In the genomic region with DNA sequence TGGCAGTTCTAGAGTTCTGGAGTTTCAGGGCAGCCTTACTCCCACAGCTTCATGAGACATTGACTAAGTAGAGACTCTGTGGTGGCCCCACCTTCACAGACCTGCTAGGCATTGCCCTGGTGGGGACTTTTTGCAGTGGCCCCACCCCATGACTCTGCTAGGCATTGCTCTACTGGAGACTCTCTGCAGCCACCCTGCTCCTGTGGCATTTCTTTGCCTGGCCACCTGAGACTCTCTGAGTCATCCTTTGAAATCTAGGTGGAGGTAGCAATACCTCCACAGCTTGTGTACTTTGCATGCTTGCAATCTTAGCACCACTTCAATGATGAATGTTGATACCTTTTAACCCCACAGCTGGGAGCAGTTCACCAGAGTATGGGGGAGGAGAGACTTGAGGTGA, we compare ENCODE assay signal across 21 cellular contexts.
"Had no signal": no experiment of that assay in that cellular context is flagged by ENCODE, and none has a peak within 500 bp of the region (broad histone marks: within the 10 kb centered on the region; RNA-seq: fewer than 3 reads in every experiment).

No MANE protein-coding gene starts in this region.

- H3K9ac ChIP-seq: parathyroid adenoma had no signal

- H3K27me3 Mint-ChIP-seq: dendritic cell treated with granulocyte-macrophage colony-stimulating factor and Interleukin-4, amounts not matched to agents 40 ng/mL and 50 ng/mL, for 4 days had no signal

- ATAC-seq: gastroesophageal sphincter; left cardiac atrium; left ventricle myocardium superior; right lobe of liver; stimulated activated memory B cell treated with anti-CD40 and anti-IgM and Interleukin-4, amounts not matched to agents 10 μg/mL and 1 μg/mL and 100 μg/mL, for 72 hours had no signal

- H3K79me2 ChIP-seq: parathyroid adenoma had no signal

- H3K36me3 Mint-ChIP-seq: immature natural killer cell; naive B cell; stimulated activated memory B cell treated with anti-CD40 and anti-IgM and Interleukin-4, amounts not matched to agents 10 μg/mL and 1 μg/mL and 100 μg/mL, for 72 hours had no signal

- H3K36me3 ChIP-seq: gastroesophageal sphincter, prostate gland, right lobe of liver, tibial artery, upper lobe of left lung, uterus had no signal

- H3K27me3 ChIP-seq: gastroesophageal sphincter, right lobe of liver, tibial artery, upper lobe of left lung, uterus had no signal

- DNase-seq: glutamatergic neuron; immature natural killer cell; left cardiac atrium; left ventricle myocardium superior; mesenchymal stem cell; naive B cell; retina; right lobe of liver; stimulated activated CD4-positive, alpha-beta T cell treated with anti-CD3 and anti-CD28 coated beads, Interleukin-4, amount 100 ng/mL, for 1 hour; stimulated activated CD8-positive, alpha-beta memory T cell treated with anti-CD3 and anti-CD28 coated beads, Interleukin-4, amount 100 ng/mL, for 48 hours; tibial artery; upper lobe of left lung; uterus had no signal

- H3K27ac ChIP-seq: gastroesophageal sphincter, parathyroid adenoma, prostate gland, right lobe of liver, tibial artery, upper lobe of left lung, uterus had no signal

- H3K9me3 ChIP-seq: gastroesophageal sphincter, prostate gland, right lobe of liver, upper lobe of left lung, uterus had no signal

- H3K4me1 Mint-ChIP-seq: immature natural killer cell; naive B cell; nephron; stimulated activated memory B cell treated with anti-CD40 and anti-IgM and Interleukin-4, amounts not matched to agents 10 μg/mL and 1 μg/mL and 100 μg/mL, for 72 hours had no signal

- H3K4me3 ChIP-seq: gastroesophageal sphincter, lung, prostate gland, right lobe of liver, tibial artery, upper lobe of left lung, uterus had no signal

- H2AFZ ChIP-seq: parathyroid adenoma had no signal

- H3K4me1 ChIP-seq: gastroesophageal sphincter, parathyroid adenoma, prostate gland, right lobe of liver, tibial artery, upper lobe of left lung, uterus had no signal

- H3K4me3 Mint-ChIP-seq: dendritic cell treated with granulocyte-macrophage colony-stimulating factor and Interleukin-4, amounts not matched to agents 40 ng/mL and 50 ng/mL, for 4 days; immature natural killer cell; naive B cell; nephron; stimulated activated memory B cell treated with anti-CD40 and anti-IgM and Interleukin-4, amounts not matched to agents 10 μg/mL and 1 μg/mL and 100 μg/mL, for 72 hours; stimulated activated naive CD8-positive, alpha-beta T cell treated with anti-CD3 and anti-CD28 coated beads, Interleukin-15, Interleukin-2, amounts not matched to agents 100 ng/mL and 50 ng/mL, for 24 hours had no signal

- H3K27ac Mint-ChIP-seq: dendritic cell treated with granulocyte-macrophage colony-stimulating factor and Interleukin-4, amounts not matched to agents 40 ng/mL and 50 ng/mL, for 4 days; immature natural killer cell; naive B cell; nephron; stimulated activated memory B cell treated with anti-CD40 and anti-IgM and Interleukin-4, amounts not matched to agents 10 μg/mL and 1 μg/mL and 100 μg/mL, for 72 hours; stimulated activated naive CD8-positive, alpha-beta T cell treated with anti-CD3 and anti-CD28 coated beads, Interleukin-15, Interleukin-2, amounts not matched to agents 100 ng/mL and 50 ng/mL, for 24 hours had no signal
